ENCODE assay signal across 8 cellular contexts in genomic region chr3:81761904-81762565, GRCh38. TPM values are rescaled to one million over a fixed set of nuclear protein-coding genes. Genes with fewer than 3 reads are reported as not detected.
DNase-seq lines count a peak whose midpoint lies in the region; ATAC-seq and TF ChIP-seq lines count a peak whose summit lies in the region.

No MANE protein-coding gene starts in this region.

- ATAC-seq in CD4-positive, alpha-beta T cell (ENCODE audit: poor library complexity), result no peak
- ATAC-seq in GM18502 (IDR thresholded peaks at IDR 0.05; ENCODE audit: poor library complexity, unreplicated experiment), result no peak

- peaks cover 39% of the 10 kb centered on the region for H3K36me3 Mint-ChIP-seq in CD4-positive, alpha-beta T cell (ENCODE audit: low read depth)

- H3F3A ChIP-seq in neural cell (ENCODE audit: insufficient read depth, low read length, poor library complexity, severe bottlenecking), result no peaks in the 10 kb centered on the region

- H3K27me3 ChIP-seq in CD4-positive, alpha-beta T cell (ENCODE audit: control insufficient read depth, insufficient read depth, low read length), result no peaks in the 10 kb centered on the region
- no peaks in the 10 kb centered on the region for H3K27me3 ChIP-seq in dorsolateral prefrontal cortex
- no peaks in the 10 kb centered on the region for H3K27me3 ChIP-seq in neural cell (ENCODE audit: insufficient read depth, low read depth, low read length)

- H3K4me2 ChIP-seq in neural cell (ENCODE audit: low read length), result no peak overlapping the region

- intact Hi-C loops in CD4-positive, alpha-beta T cell (cut with DNase I, micrococcal nuclease), result no loop called here
- intact Hi-C loops in dorsolateral prefrontal cortex (cut with DNase I), result no loop called here

- no peaks in the 10 kb centered on the region for H3K79me2 ChIP-seq in neural cell (replicated peaks; ENCODE audit: insufficient read depth, low read length)

- peak overlapping the region; percentile 97 for H3K27ac Mint-ChIP-seq in CD4-positive, alpha-beta T cell

- no peaks in the 10 kb centered on the region for H3K9me2 ChIP-seq in neural cell (ENCODE audit: insufficient read depth, low read length)

- peaks cover 36% of the 10 kb centered on the region for H3K4me1 Mint-ChIP-seq in CD4-positive, alpha-beta T cell (ENCODE audit: low read depth)

- peak overlapping the region; percentile 83 for H3K9ac ChIP-seq in neural cell (ENCODE audit: low read length)

- H3K27me3 Mint-ChIP-seq in CD4-positive, alpha-beta T cell, result no peaks in the 10 kb centered on the region

- TF ChIP-seq EP300 in neural cell (conservative IDR thresholded peaks at IDR 0.05; ENCODE audit: poor library complexity, severe bottlenecking), result no peak

- peak overlapping the region; percentile 99 for H3K4me3 Mint-ChIP-seq in CD4-positive, alpha-beta T cell

- peak overlapping the region; percentile 90 for H3K27ac ChIP-seq in CD4-positive, alpha-beta T cell (ENCODE audit: low read depth, low read length)
- H3K27ac ChIP-seq in KOPT-K1 (ENCODE audit: low read depth, low read length, poor library complexity, severe bottlenecking) (peak overlapping the region; percentile 90), dorsolateral prefrontal cortex (peak overlapping the region; percentile 88 to 100 (median 97)), neural cell (ENCODE audit: low read length) (peak overlapping the region; percentile 79)

- no peaks in the 10 kb centered on the region for H4K20me1 ChIP-seq in neural cell (ENCODE audit: insufficient read depth)

- H2AFZ ChIP-seq in neural cell (ENCODE audit: low read depth, low read length), result peak overlapping the region; percentile 92

- H3K9me3 ChIP-seq in CD4-positive, alpha-beta T cell (ENCODE audit: control insufficient read depth, low read length), result no peaks in the 10 kb centered on the region
- H3K9me3 ChIP-seq in KOPT-K1 (ENCODE audit: insufficient read depth, low read length, poor library complexity, severe bottlenecking) (peaks cover 10% of the 10 kb centered on the region), neural cell (ENCODE audit: low read length) (no peaks in the 10 kb centered on the region)

- no peak for TF ChIP-seq RAD21 in neural cell (conservative IDR thresholded peaks at IDR 0.05)

- POLR2A ChIA-PET in CD4-positive, alpha-beta T cell (lab: Charles Lee), result interaction anchor here (0.8 kb wide), 1 partner anchor 8 kb away, joined by 3 read pairs; no protein-coding TSS in a partner anchor

- no peak for DNase-seq in CD4-positive, alpha-beta T cell
- DNase-seq in dorsolateral prefrontal cortex, result no peak
- DNase-seq in NK-92 (lab: John Stamatoyannopoulos, UW; ENCODE audit: unreplicated experiment), result no peak
- no peak for DNase-seq in hypothalamus (lab: John Stamatoyannopoulos, UW)
- no peak for DNase-seq in pons (ENCODE audit: low spot score)

- no peak for TF ChIP-seq CTCF in CD4-positive, alpha-beta T cell (IDR thresholded peaks at IDR 0.05)
- TF ChIP-seq CTCF in dorsolateral prefrontal cortex (IDR thresholded peaks at IDR 0.05 in 54 of 56, conservative IDR thresholded peaks at IDR 0.05 in 2 of 56; ENCODE audit: low read depth in 1 of 56, partially characterized antibody in 56 of 56) (peak in 1 of 56 donors; percentile 2), neural cell (IDR thresholded peaks at IDR 0.05; ENCODE audit: poor library complexity, severe bottlenecking) (no peak)

- peak overlapping the region; percentile 54 to 91 (median 82) for H3K4me3 ChIP-seq in dorsolateral prefrontal cortex
- peak overlapping the region; percentile 87 for H3K4me3 ChIP-seq in neural cell (ENCODE audit: low read length)

- CTCF ChIA-PET in CD4-positive, alpha-beta T cell (lab: Charles Lee), result interaction anchor here (1.7 kb wide), 1 partner anchor 41 kb away, joined by 3 read pairs; no protein-coding TSS in a partner anchor

- H3K9me3 Mint-ChIP-seq in CD4-positive, alpha-beta T cell, result no peaks in the 10 kb centered on the region

- H3K36me3 ChIP-seq in KOPT-K1 (ENCODE audit: insufficient read depth, low read length) (peaks cover 25% of the 10 kb centered on the region), neural cell (ENCODE audit: insufficient read depth, low read length) (no peaks in the 10 kb centered on the region)

TF ChIP-seq in neural cell, 6 proteins besides CTCF, POLR2A, EP300 and RAD21:
- TF ChIP-seq SMC3 (conservative IDR thresholded peaks at IDR 0.05; ENCODE audit: poor library complexity) (no peak), REST (IDR thresholded peaks at IDR 0.05; ENCODE audit: borderline replicate concordance) (no peak), TAF1 (IDR thresholded peaks at IDR 0.05; ENCODE audit: low read depth) (no peak), MXI1 (conservative IDR thresholded peaks at IDR 0.05; ENCODE audit: poor library complexity, severe bottlenecking) (no peak), EZH2 (IDR thresholded peaks at IDR 0.05; ENCODE audit: borderline replicate concordance, insufficient read depth, low read length, poor library complexity, severe bottlenecking) (no peak), POLR2AphosphoS5 (IDR thresholded peaks at IDR 0.05) (no peak)
TF ChIP-seq in neural cell: peak in this region for 0.

RNA-seq across cellular contexts. Expression of gene GBE1, which starts 0.6 kb away (rescaled TPM):
- 1 to 10 TPM; 3.7 to 4.4 TPM for total RNA-seq in CD4-positive, alpha-beta T cell
- total RNA-seq in dorsolateral prefrontal cortex, result 10 to 100 TPM in 114 of 120 experiments, 1 to 10 TPM in 6; 8.8 to 26.0 (median 14.3) TPM
- polyA plus RNA-seq in neural cell, result 2.4 and 3.1 TPM in 2 replicates
- 4.4 and 5.7 TPM in 2 replicates for polyA minus RNA-seq in neural cell
